8 cellular contexts compared by ENCODE assay signal in the genomic region with DNA sequence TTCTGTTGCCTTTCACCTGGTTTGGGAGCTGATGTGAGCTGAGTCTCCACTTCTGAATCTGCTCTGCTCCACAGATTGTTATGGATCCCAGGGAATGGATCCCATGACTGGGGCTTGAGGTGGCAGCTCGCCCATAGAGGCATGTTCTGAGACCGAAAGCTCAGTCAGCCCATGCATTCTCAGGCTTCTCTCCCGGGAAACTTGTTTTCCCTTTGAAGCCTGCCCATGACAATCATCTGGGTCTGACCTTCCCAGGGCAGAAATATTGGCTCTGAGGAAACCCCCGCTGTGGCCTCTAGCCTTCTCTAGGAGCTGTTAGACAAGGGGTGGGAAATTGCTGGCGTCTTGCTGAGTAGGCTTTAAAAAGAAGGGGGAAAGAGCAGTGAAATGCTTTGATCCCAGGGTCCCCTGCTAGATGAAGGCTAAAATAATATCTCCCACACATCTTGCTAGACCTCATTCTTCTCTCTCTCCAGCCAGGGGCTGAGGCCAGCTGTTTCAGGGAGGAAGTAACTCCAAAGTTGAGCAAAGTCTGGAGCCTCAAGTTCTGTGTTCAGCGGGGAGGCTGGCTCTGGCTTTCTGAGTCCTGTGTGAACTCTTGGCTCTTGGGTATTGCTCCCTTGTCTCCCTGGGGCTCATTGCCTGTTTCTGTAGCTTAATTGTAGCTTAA. TPM values are rescaled to one million over a fixed set of nuclear protein-coding genes. Genes with fewer than 3 reads are reported as not detected.
A peak's percentile ranks its signal among the peaks of the same experiment; 100 is the strongest.
DNase-seq lines count a peak whose midpoint lies in the region; ATAC-seq and TF ChIP-seq lines count a peak whose summit lies in the region.

No MANE protein-coding gene starts in this region.

- H3K27ac Mint-ChIP-seq in T-helper 2 cell treated with Interferon-gamma antibody and Interleukin-4, amounts not matched to agents 5 μg/mL and 100 μg/mL, for 36 hours, result peak overlapping the region; percentile 86

- H3K27me3 Mint-ChIP-seq in T-helper 2 cell treated with Interferon-gamma antibody and Interleukin-4, amounts not matched to agents 5 μg/mL and 100 μg/mL, for 36 hours (ENCODE audit: low read depth), result no peaks in the 10 kb centered on the region

- H3K4me3 Mint-ChIP-seq in T-helper 2 cell treated with Interferon-gamma antibody and Interleukin-4, amounts not matched to agents 5 μg/mL and 100 μg/mL, for 36 hours, result peak overlapping the region; percentile 96

- H3K27ac ChIP-seq in angular gyrus (ENCODE audit: low read depth, low read length) (peak overlapping the region; percentile 32), liver (ENCODE audit: low read depth in 1 of 2, low read length in 2 of 2) (peak overlapping the region; percentile 87 to 91), thymus (ENCODE audit: low read depth) (peak overlapping the region; percentile 36)

- H3K27me3 ChIP-seq in liver (ENCODE audit: control insufficient read depth in 4 of 4, insufficient read depth in 4 of 4, low read length in 3 of 4), result no peaks in the 10 kb centered on the region
- H3K27me3 ChIP-seq in thymus (ENCODE audit: control insufficient read depth, insufficient read depth), result no peaks in the 10 kb centered on the region

- no peak for TF ChIP-seq CTCF in liver (IDR thresholded peaks at IDR 0.05; ENCODE audit: low read depth, low read length, missing input control)

- no peak for TF ChIP-seq RAD21 in liver (IDR thresholded peaks at IDR 0.05)

- peak overlapping the region in 1 of 2 donors; percentile 21 for H3K9ac ChIP-seq in liver (ENCODE audit: low read depth in 1 of 2, low read length in 2 of 2)

- no peaks in the 10 kb centered on the region for H3K9me3 ChIP-seq in liver (ENCODE audit: control insufficient read depth in 4 of 4, low read length in 3 of 4)
- no peaks in the 10 kb centered on the region for H3K9me3 ChIP-seq in thymus (ENCODE audit: control insufficient read depth)

- H3K4me3 ChIP-seq in liver (ENCODE audit: low read depth in 1 of 3, low read length in 3 of 3) (no peak overlapping the region), thymus (ENCODE audit: low read length) (peak overlapping the region; percentile 66)

- H3K4me1 Mint-ChIP-seq in T-helper 2 cell treated with Interferon-gamma antibody and Interleukin-4, amounts not matched to agents 5 μg/mL and 100 μg/mL, for 36 hours (ENCODE audit: low read depth), result peaks cover 34% of the 10 kb centered on the region

- WGBS in liver, result 69% methylated on average over 6 of the region's 6 CpGs
- WGBS in thymus, result 47% methylated on average over 6 of the region's 6 CpGs

- no peak for ATAC-seq in GM21529 (IDR thresholded peaks at IDR 0.05; ENCODE audit: unreplicated experiment)
- no peak for ATAC-seq in HG03342 (IDR thresholded peaks at IDR 0.05; ENCODE audit: unreplicated experiment)

- no peaks in the 10 kb centered on the region for H3K9me3 Mint-ChIP-seq in T-helper 2 cell treated with Interferon-gamma antibody and Interleukin-4, amounts not matched to agents 5 μg/mL and 100 μg/mL, for 36 hours

- peaks cover 5 to 33% (median 20%) of the 10 kb centered on the region in 4 donors for H3K4me1 ChIP-seq in liver (ENCODE audit: control insufficient read depth in 4 of 4, insufficient read depth in 4 of 4, low read length in 3 of 4)
- H3K4me1 ChIP-seq in thymus (ENCODE audit: control insufficient read depth, insufficient read depth, low read length), result peaks cover 27% of the 10 kb centered on the region

- no peak for DNase-seq in T-helper 2 cell treated with Interferon-gamma antibody and Interleukin-4, amounts not matched to agents 5 μg/mL and 100 μg/mL, for 36 hours (ENCODE audit: low spot score)
- DNase-seq in T-helper 2 cell, result no peak
- DNase-seq in activated CD4-positive, CD25-positive, alpha-beta regulatory T cell treated with anti-CD3 and anti-CD28 coated beads, Interleukin-2, amount 50 U/mL, for 72 hours, result no peak

- peaks cover 34% of the 10 kb centered on the region for H3K36me3 Mint-ChIP-seq in T-helper 2 cell treated with Interferon-gamma antibody and Interleukin-4, amounts not matched to agents 5 μg/mL and 100 μg/mL, for 36 hours (ENCODE audit: low read depth)

- H3K36me3 ChIP-seq in liver (ENCODE audit: control insufficient read depth in 4 of 4, insufficient read depth in 3 of 4, low read depth in 1 of 4, low read length in 3 of 4) (peaks cover 0 to 7% (median 2%) of the 10 kb centered on the region in 4 donors), thymus (ENCODE audit: control insufficient read depth, insufficient read depth) (peaks cover 6% of the 10 kb centered on the region)

TF ChIP-seq in liver, 16 proteins besides CTCF, POLR2A, EP300 and RAD21:
- no peak for TF ChIP-seq FOXA2 (IDR thresholded peaks at IDR 0.05)
- TF ChIP-seq, protein P1, sequence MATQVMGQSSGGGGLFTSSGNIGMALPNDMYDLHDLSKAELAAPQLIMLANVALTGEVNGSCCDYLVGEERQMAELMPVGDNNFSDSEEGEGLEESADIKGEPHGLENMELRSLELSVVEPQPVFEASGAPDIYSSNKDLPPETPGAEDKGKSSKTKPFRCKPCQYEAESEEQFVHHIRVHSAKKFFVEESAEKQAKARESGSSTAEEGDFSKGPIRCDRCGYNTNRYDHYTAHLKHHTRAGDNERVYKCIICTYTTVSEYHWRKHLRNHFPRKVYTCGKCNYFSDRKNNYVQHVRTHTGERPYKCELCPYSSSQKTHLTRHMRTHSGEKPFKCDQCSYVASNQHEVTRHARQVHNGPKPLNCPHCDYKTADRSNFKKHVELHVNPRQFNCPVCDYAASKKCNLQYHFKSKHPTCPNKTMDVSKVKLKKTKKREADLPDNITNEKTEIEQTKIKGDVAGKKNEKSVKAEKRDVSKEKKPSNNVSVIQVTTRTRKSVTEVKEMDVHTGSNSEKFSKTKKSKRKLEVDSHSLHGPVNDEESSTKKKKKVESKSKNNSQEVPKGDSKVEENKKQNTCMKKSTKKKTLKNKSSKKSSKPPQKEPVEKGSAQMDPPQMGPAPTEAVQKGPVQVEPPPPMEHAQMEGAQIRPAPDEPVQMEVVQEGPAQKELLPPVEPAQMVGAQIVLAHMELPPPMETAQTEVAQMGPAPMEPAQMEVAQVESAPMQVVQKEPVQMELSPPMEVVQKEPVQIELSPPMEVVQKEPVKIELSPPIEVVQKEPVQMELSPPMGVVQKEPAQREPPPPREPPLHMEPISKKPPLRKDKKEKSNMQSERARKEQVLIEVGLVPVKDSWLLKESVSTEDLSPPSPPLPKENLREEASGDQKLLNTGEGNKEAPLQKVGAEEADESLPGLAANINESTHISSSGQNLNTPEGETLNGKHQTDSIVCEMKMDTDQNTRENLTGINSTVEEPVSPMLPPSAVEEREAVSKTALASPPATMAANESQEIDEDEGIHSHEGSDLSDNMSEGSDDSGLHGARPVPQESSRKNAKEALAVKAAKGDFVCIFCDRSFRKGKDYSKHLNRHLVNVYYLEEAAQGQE (IDR thresholded peaks at IDR 0.05), result no peak
- TF ChIP-seq GABPA (IDR thresholded peaks at IDR 0.05 in 1 of 2, conservative IDR thresholded peaks at IDR 0.05 in 1 of 2), result no peak
- no peak for TF ChIP-seq RXRA (IDR thresholded peaks at IDR 0.05)
- no peak for TF ChIP-seq NR2F2 (IDR thresholded peaks at IDR 0.05)
- no peak for TF ChIP-seq JUND (IDR thresholded peaks at IDR 0.05)
- no peak for TF ChIP-seq SP1 (IDR thresholded peaks at IDR 0.05)
TF ChIP-seq in liver: peak in this region for 0.

RNA-seq across cellular contexts. Expression of a gene that starts 2.0 kb away (rescaled TPM):
- 10 to 100 TPM; 29.2 to 50.8 TPM for total RNA-seq in liver
- polyA plus RNA-seq in liver, result 100 to 1,000 TPM; 108 to 140 TPM
- 433 TPM for polyA plus RNA-seq in thymus

RNA-seq across cellular contexts. Expression of a gene that starts 4.8 kb away (rescaled TPM):
- total RNA-seq in liver, result 10 to 100 TPM in 1 of 2 donors, 1 to 10 TPM in 1; 9.7 to 11.3 TPM
- 10 to 100 TPM; 69.1 to 74.6 TPM for polyA plus RNA-seq in liver
- polyA plus RNA-seq in thymus, result 93.2 TPM

RNA-seq across cellular contexts. Expression of a gene that starts 16.1 kb away (rescaled TPM):
- total RNA-seq in liver, result 100 to 1,000 TPM; 101 to 108 TPM
- polyA plus RNA-seq in liver, result 100 to 1,000 TPM; 120 to 195 TPM
- polyA plus RNA-seq in thymus, result 162 TPM

RNA-seq across cellular contexts. Expression of a gene that starts 18.1 kb away (rescaled TPM):
- 100 to 1,000 TPM in 1 of 2 donors, 10 to 100 TPM in 1; 77.5 to 189 TPM for total RNA-seq in liver
- polyA plus RNA-seq in liver (100 to 1,000 TPM in 1 of 2 donors, 10 to 100 TPM in 1; 67.3 to 103 TPM), thymus (17.8 TPM)

RNA-seq across cellular contexts. Expression of a gene that starts 23.1 kb away (rescaled TPM):
- 10 to 100 TPM; 13.1 to 18.5 TPM for total RNA-seq in liver
- 10 to 100 TPM; 30.7 to 32.5 TPM for polyA plus RNA-seq in liver
- polyA plus RNA-seq in thymus, result 15.9 TPM

Comparison
In these comparisons a context has a peak if more than half of its experiments do, and no peak if none do; other contexts are left out.
1. H3K27ac ChIP-seq: peak in every context shown above with its lines; median percentile 89 in liver; 36 in thymus; 32 in angular gyrus.